15 cellular contexts compared by ENCODE assay signal in the genomic region with DNA sequence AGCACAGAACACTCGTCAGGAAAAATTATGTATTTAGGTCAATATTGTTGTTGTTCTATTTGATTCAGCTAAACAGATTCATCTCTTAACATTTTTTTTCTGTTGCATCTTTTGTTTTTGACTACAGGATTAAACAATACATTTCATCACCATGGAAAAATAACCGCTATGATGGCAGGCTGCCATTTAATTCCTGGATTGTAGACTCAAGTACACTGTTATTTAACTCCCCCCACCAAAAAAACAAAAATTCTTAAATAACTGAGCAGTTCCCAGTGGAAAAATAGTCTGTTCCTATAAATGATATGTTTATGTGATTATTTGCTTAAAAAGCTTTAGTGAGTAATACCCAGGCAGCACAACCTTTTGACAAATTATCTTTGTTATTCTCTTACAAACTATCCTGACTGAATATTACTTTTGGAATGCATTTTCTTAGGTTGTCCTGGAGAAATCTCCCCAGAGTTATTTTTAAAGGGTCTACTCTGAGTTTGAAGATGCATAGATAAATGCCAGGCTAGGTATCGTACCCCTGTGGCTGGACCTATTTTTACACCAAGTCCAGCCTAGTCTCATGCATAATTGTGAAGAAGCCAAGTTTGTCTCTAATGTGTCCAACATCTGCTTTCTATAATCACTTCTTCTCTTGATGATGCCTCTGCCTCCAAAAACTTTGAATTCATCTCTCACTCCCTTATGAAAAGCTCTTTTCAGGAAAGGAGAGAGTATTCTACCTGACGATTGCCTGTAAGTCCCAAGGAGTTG.
DNase-seq lines count a peak whose midpoint lies in the region; ATAC-seq and TF ChIP-seq lines count a peak whose summit lies in the region.
"Had no signal": no experiment of that assay in that cellular context is flagged by ENCODE, and none has a peak within 500 bp of the region (broad histone marks: within the 10 kb centered on the region; RNA-seq: fewer than 3 reads in every experiment).

No MANE protein-coding gene starts in this region.

- ATAC-seq in GM18867 (IDR thresholded peaks at IDR 0.05; ENCODE audit: unreplicated experiment) (no peak), GM18517 (IDR thresholded peaks at IDR 0.05; ENCODE audit: unreplicated experiment) (no peak)
- ATAC-seq: effector memory CD8-positive, alpha-beta T cell had no signal

- DNase-seq in EH (ENCODE audit: low read depth) (peak; percentile 87), NCI-H2171 (lab: John Stamatoyannopoulos, UW) (peak; percentile 39), dedifferentiated amniotic fluid mesenchymal stem cell (ENCODE audit: extremely low spot score) (peak; percentile 92), cortex of kidney (lab: John Stamatoyannopoulos, UW) (no peak), superior temporal gyrus (ENCODE audit: extremely low spot score) (no peak)
- DNase-seq: activated naive CD4-positive, alpha-beta T cell treated with anti-CD3 and anti-CD28 coated beads for 36 hours; CD8-positive, alpha-beta memory T cell; effector memory CD8-positive, alpha-beta T cell; immature natural killer cell; NCI-H526 treated with DMSO at 0.1 percent for 48 hours; stimulated activated CD4-positive, alpha-beta T cell treated with anti-CD3 and anti-CD28 coated beads, Interleukin-1b, Interleukin-23, amount 100 ng/mL, for 48 hours; stomach had no signal

- no peak overlapping the region for H3K4me3 Mint-ChIP-seq in nephron
- H3K4me3 Mint-ChIP-seq: activated naive CD4-positive, alpha-beta T cell treated with anti-CD3 and anti-CD28 coated beads for 36 hours; CD8-positive, alpha-beta memory T cell; effector memory CD8-positive, alpha-beta T cell; immature natural killer cell had no signal

- no peaks in the 10 kb centered on the region for H3K27me3 Mint-ChIP-seq in nephron (ENCODE audit: low read depth)
- H3K27me3 Mint-ChIP-seq: CD8-positive, alpha-beta memory T cell; effector memory CD8-positive, alpha-beta T cell had no signal

- peaks cover 15% of the 10 kb centered on the region for H3K4me1 Mint-ChIP-seq in nephron
- H3K4me1 Mint-ChIP-seq: CD8-positive, alpha-beta memory T cell; immature natural killer cell had no signal

- no peaks in the 10 kb centered on the region for H3K36me3 Mint-ChIP-seq in nephron (ENCODE audit: low read depth)
- H3K36me3 Mint-ChIP-seq: CD8-positive, alpha-beta memory T cell; immature natural killer cell had no signal

- TF ChIP-seq CTCF in nephron (IDR thresholded peaks at IDR 0.05; ENCODE audit: unreplicated experiment in 3 of 3): no peak

- no peaks in the 10 kb centered on the region for H3K9me3 Mint-ChIP-seq in nephron
- H3K9me3 Mint-ChIP-seq: activated naive CD4-positive, alpha-beta T cell treated with anti-CD3 and anti-CD28 coated beads for 36 hours had no signal

- H3K27ac Mint-ChIP-seq in nephron: peak overlapping the region in 2 of 3 experiments; percentile 35 to 45
- H3K27ac Mint-ChIP-seq: activated naive CD4-positive, alpha-beta T cell treated with anti-CD3 and anti-CD28 coated beads for 36 hours; CD8-positive, alpha-beta memory T cell; effector memory CD8-positive, alpha-beta T cell; immature natural killer cell had no signal

Comparison
In these comparisons a context has a peak if more than half of its experiments do, and no peak if none do; other contexts are left out.
1. DNase-seq: peak in EH (single experiment), NCI-H2171 (single experiment) and dedifferentiated amniotic fluid mesenchymal stem cell (single experiment); none in cortex of kidney (single experiment) and superior temporal gyrus (single experiment).